Comparison of ENCODE assay signal across 12 cellular contexts in genomic region chr10:123926401-123927264, GRCh38. TPM values are rescaled to one million over a fixed set of nuclear protein-coding genes. Genes with fewer than 3 reads are reported as not detected.
DNase-seq lines count a peak whose midpoint lies in the region; ATAC-seq and TF ChIP-seq lines count a peak whose summit lies in the region.
"Had no signal": no experiment of that assay in that cellular context is flagged by ENCODE, and none has a peak within 500 bp of the region (broad histone marks: within the 10 kb centered on the region; RNA-seq: fewer than 3 reads in every experiment).

No MANE protein-coding gene starts in this region.

- POLR2A ChIA-PET in A673 (lab: Charles Lee; ENCODE audit: low non-redundant PET), result interaction anchor here (0.9 kb wide), 1 partner anchor 220 kb away, joined by 4 read pairs; no protein-coding TSS in a partner anchor

- WGBS in esophagus squamous epithelium, 2 donors, result 37 to 43% methylated on average over 7 of the region's 7 CpGs

- peak; percentile 62 for ATAC-seq in HG02973 (IDR thresholded peaks at IDR 0.05; ENCODE audit: unreplicated experiment)
- no peak for ATAC-seq in HG03196 (IDR thresholded peaks at IDR 0.05; ENCODE audit: unreplicated experiment)

- TF ChIP-seq POLR2A in esophagus squamous epithelium (IDR thresholded peaks at IDR 0.05), result no peak

- DNase-seq in A673 (ENCODE audit: low spot score) (peak; percentile 10), GM03348 (ENCODE audit: low spot score) (peak; percentile 72), choroid plexus epithelial cell (ENCODE audit: low read depth) (peak; percentile 5), NCI-H1930 (lab: John Stamatoyannopoulos, UW) (no peak), HUDEP-2 (lab: John Stamatoyannopoulos, UW; ENCODE audit: unreplicated experiment in 76 of 76) (no peak), esophagus squamous epithelium (lab: John Stamatoyannopoulos, UW) (no peak)
- DNase-seq: hypothalamus; NCI-H146; stimulated activated CD4-positive, alpha-beta T cell treated with anti-CD3 and anti-CD28 coated beads, Interleukin-12 subunit alpha, Interleukin-12 subunit beta, amount 100 ng/mL, for 4 hours had no signal

- TF ChIP-seq CTCF in A673 (conservative IDR thresholded peaks at IDR 0.05; ENCODE audit: low read depth, low read length) (no peak), choroid plexus epithelial cell (conservative IDR thresholded peaks at IDR 0.05; ENCODE audit: low read depth, low read length) (no peak), esophagus squamous epithelium (IDR thresholded peaks at IDR 0.05) (no peak)

- CTCF ChIA-PET in A673 (lab: Charles Lee), result no interaction called here

- no peaks in the 10 kb centered on the region for H3K4me1 ChIP-seq in A673 (ENCODE audit: insufficient read depth, low read length, poor library complexity, severe bottlenecking)
- H3K4me1 ChIP-seq in esophagus squamous epithelium, result peaks cover 0 to 5% (median 5%) of the 10 kb centered on the region in 3 donors

- intact Hi-C loops in A673 (cut with micrococcal nuclease; ENCODE audit: unreplicated experiment) (no loop called here), esophagus squamous epithelium (cut with DNase I) (no loop called here)

- H3K36me3 ChIP-seq in A673 (ENCODE audit: insufficient read depth, low read length, poor library complexity, severe bottlenecking), result no peaks in the 10 kb centered on the region
- H3K36me3 ChIP-seq in esophagus squamous epithelium, result no peaks in the 10 kb centered on the region

- H3K27ac ChIP-seq in A673 (ENCODE audit: low read depth, low read length, poor library complexity, severe bottlenecking) (no peak overlapping the region), esophagus squamous epithelium (no peak overlapping the region)

- H3K27me3 ChIP-seq in A673 (replicated peaks; ENCODE audit: insufficient read depth, low read depth, low read length, poor library complexity), result peaks cover 17% of the 10 kb centered on the region
- peaks cover 0 to 6% (median 0%) of the 10 kb centered on the region in 4 donors for H3K27me3 ChIP-seq in esophagus squamous epithelium

- H3K9me3 ChIP-seq in A673 (ENCODE audit: low read depth, low read length, poor library complexity, severe bottlenecking) (no peaks in the 10 kb centered on the region), esophagus squamous epithelium (peaks cover 0 to 14% (median 5%) of the 10 kb centered on the region in 3 donors)

- H3K4me3 ChIP-seq in A673 (ENCODE audit: low read depth, low read length, poor library complexity, severe bottlenecking), result no peak overlapping the region
- H3K4me3 ChIP-seq in choroid plexus epithelial cell (ENCODE audit: low read depth, low read length), result no peak overlapping the region
- no peak overlapping the region for H3K4me3 ChIP-seq in esophagus squamous epithelium

- no TSS peak for BruUV-seq in A673 (replicated peaks; lab: Mats Ljungman, UMichigan)

RNA-seq across cellular contexts. Expression of gene CPXM2, which starts 35.0 kb away (rescaled TPM):
- total RNA-seq in A673 (2021), result not detected in 2 replicates
- 1 to 10 TPM; 2.5 to 9.2 (median 3.0) TPM for total RNA-seq in esophagus squamous epithelium
- total RNA-seq: myocyte had no signal

Comparison
In these comparisons a context has a peak if more than half of its experiments do, and no peak if none do; other contexts are left out.
1. DNase-seq: peak in A673 (single experiment), GM03348 (single experiment) and choroid plexus epithelial cell (single experiment); none in NCI-H1930 (0 of 2), HUDEP-2 (0 of 76) and esophagus squamous epithelium (single experiment).